Comparison of ENCODE assay signal across 25 cellular contexts in the genomic region with DNA sequence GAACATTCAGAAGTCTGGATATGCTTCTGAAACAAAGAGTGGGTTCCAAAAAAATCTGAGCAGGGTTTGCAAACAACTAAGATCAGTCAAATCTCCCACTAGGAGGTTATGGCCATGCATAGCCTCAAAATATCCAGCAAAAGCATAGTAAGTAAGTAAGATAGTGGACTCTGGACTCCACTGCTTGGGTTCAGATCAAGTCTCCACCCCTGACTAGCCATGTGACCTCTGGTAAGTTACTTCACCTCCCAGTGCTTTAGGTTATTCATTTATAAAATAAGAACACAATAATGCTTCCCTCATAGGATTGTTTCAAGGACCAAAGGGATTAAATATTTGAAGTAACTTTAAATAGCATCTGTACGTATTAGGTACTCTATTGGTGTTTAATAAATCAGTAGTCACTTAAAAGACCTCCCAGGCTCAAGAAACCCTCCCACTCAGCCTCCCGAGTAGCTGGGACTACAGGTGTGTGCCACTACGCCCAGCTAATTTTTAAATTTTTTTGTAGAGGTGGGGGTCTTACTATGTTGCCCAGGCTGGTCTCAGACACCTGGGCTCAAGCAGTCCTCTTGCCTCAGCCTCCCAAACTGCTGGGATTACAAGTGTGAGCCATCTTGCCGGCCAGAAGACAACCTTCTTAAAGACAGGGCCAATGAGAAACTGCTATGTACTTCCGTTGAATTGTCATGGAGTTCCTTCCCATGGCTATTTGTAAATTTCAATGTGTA.
A peak's percentile ranks its signal among the peaks of the same experiment; 100 is the strongest.
DNase-seq lines count a peak whose midpoint lies in the region; ATAC-seq, FAIRE-seq and TF ChIP-seq lines count a peak whose summit lies in the region.
"Had no signal": no experiment of that assay in that cellular context is flagged by ENCODE, and none has a peak within 500 bp of the region (broad histone marks: within the 10 kb centered on the region; RNA-seq: fewer than 3 reads in every experiment).

No MANE protein-coding gene starts in this region.

- no peaks in the 10 kb centered on the region for H3K9me3 ChIP-seq in liver (ENCODE audit: control insufficient read depth in 4 of 4, low read length in 3 of 4)
- H3K9me3 ChIP-seq in small intestine (ENCODE audit: control insufficient read depth, low read depth), result no peaks in the 10 kb centered on the region
- peaks cover 0 to 12% (median 3%) of the 10 kb centered on the region in 12 donors for H3K9me3 ChIP-seq in heart left ventricle
- H3K9me3 ChIP-seq: HAP-1, uterus had no signal

- peak overlapping the region in 1 of 2 donors; percentile 17 for H3K9ac ChIP-seq in liver (ENCODE audit: low read depth in 1 of 2, low read length in 2 of 2)

- TF ChIP-seq RAD21 in liver (IDR thresholded peaks at IDR 0.05), result peak; percentile 43 to 61

- TF ChIP-seq CTCF in choroid plexus epithelial cell (conservative IDR thresholded peaks at IDR 0.05; ENCODE audit: low read depth, low read length) (no peak), liver (IDR thresholded peaks at IDR 0.05; ENCODE audit: low read depth, low read length, missing input control) (no peak), heart left ventricle (IDR thresholded peaks at IDR 0.05) (no peak)

- no peak for TF ChIP-seq POLR2A in heart left ventricle (IDR thresholded peaks at IDR 0.05)

- H3K4me1 ChIP-seq in liver (ENCODE audit: control insufficient read depth in 4 of 4, insufficient read depth in 4 of 4, low read length in 3 of 4) (peaks cover 1 to 43% (median 37%) of the 10 kb centered on the region in 4 donors), small intestine (ENCODE audit: control insufficient read depth in 2 of 2, insufficient read depth in 1 of 2, low read depth in 1 of 2, low read length in 1 of 2) (no peaks in the 10 kb centered on the region), heart left ventricle (peaks cover 0 to 10% (median 0%) of the 10 kb centered on the region in 12 donors)
- H3K4me1 ChIP-seq: uterus had no signal

- no peak for ATAC-seq in heart left ventricle
- no peak for ATAC-seq in GM19455 (IDR thresholded peaks at IDR 0.05; ENCODE audit: unreplicated experiment)

- no peaks in the 10 kb centered on the region for H3K36me3 ChIP-seq in liver (ENCODE audit: control insufficient read depth in 4 of 4, insufficient read depth in 3 of 4, low read depth in 1 of 4, low read length in 3 of 4)
- no peaks in the 10 kb centered on the region for H3K36me3 ChIP-seq in small intestine (ENCODE audit: control insufficient read depth in 2 of 2, insufficient read depth in 2 of 2, low read length in 2 of 2)
- no peaks in the 10 kb centered on the region for H3K36me3 ChIP-seq in heart left ventricle
- H3K36me3 ChIP-seq: HAP-1, uterus had no signal

- FAIRE-seq in small intestine (lab: Jason Lieb, UNC), result no peak

- DNase-seq in HuH-7 (ENCODE audit: low spot score), result peak; percentile 55
- peak; percentile 18 for DNase-seq in choroid plexus epithelial cell (ENCODE audit: low read depth)
- peak; percentile 34 for DNase-seq in small intestine
- no peak for DNase-seq in head of caudate nucleus
- no peak for DNase-seq in heart left ventricle
- DNase-seq in NCI-H446 (lab: John Stamatoyannopoulos, UW), result no peak
- DNase-seq: activated CD4-positive, alpha-beta T cell treated with anti-CD3 and anti-CD28 coated beads, Interleukin-2, amount 50 U/mL, for 48 hours; activated CD4-positive, CD25-positive, alpha-beta regulatory T cell; activated effector memory CD4-positive, alpha-beta T cell treated with Interleukin-2 at 50 U/mL for 16 hours; activated naive CD8-positive, alpha-beta T cell treated with anti-CD3 and anti-CD28 coated beads for 36 hours; effector memory CD4-positive, alpha-beta T cell; islet precursor cell; NCI-H146; NCI-H510A; NK-92 treated with Interleukin-12 subunit alpha and Interleukin-12 subunit beta, amount 100 ng/mL, for 24 hours; nucleus accumbens; retina; SHP77; stimulated activated CD4-positive, alpha-beta T cell treated with anti-CD3 and anti-CD28 coated beads, Interleukin-12 subunit alpha, Interleukin-12 subunit beta, amount 100 ng/mL, for 4 hours; stimulated activated CD4-positive, alpha-beta T cell treated with anti-CD3 and anti-CD28 coated beads, Interleukin-4, amount 100 ng/mL, for 4 hours; stimulated activated naive CD4-positive, alpha-beta T cell; uterus had no signal

- intact Hi-C loops in head of caudate nucleus (cut with DNase I), result no loop called here
- intact Hi-C loops in heart left ventricle (cut with DNase I), result no loop called here

- H3K4me3 ChIP-seq in choroid plexus epithelial cell (ENCODE audit: low read depth, low read length), result no peak overlapping the region
- no peak overlapping the region for H3K4me3 ChIP-seq in liver (ENCODE audit: low read depth in 1 of 3, low read length in 3 of 3)
- no peak overlapping the region for H3K4me3 ChIP-seq in small intestine (ENCODE audit: low read depth in 1 of 2, low read length in 2 of 2)
- H3K4me3 ChIP-seq in heart left ventricle, result no peak overlapping the region
- H3K4me3 ChIP-seq: HAP-1, uterus had no signal

- H3K27me3 ChIP-seq in liver (ENCODE audit: control insufficient read depth in 4 of 4, insufficient read depth in 4 of 4, low read length in 3 of 4) (no peaks in the 10 kb centered on the region), small intestine (ENCODE audit: control insufficient read depth in 2 of 2, insufficient read depth in 2 of 2, low read length in 2 of 2) (no peaks in the 10 kb centered on the region), heart left ventricle (no peaks in the 10 kb centered on the region)
- H3K27me3 ChIP-seq: uterus had no signal

- 64% methylated on average over 5 of the region's 5 CpGs for WGBS in liver
- 80 to 87% (median 82%) methylated on average over 5 of the region's 5 CpGs for WGBS in small intestine, 3 donors
- 87 to 95% (median 92%) methylated on average over 5 of the region's 5 CpGs for WGBS in heart left ventricle, 4 donors

- H3K27ac ChIP-seq in liver (ENCODE audit: low read depth in 1 of 2, low read length in 2 of 2), result peak overlapping the region; percentile 84 to 96
- no peak overlapping the region for H3K27ac ChIP-seq in small intestine (ENCODE audit: low read depth in 1 of 2, low read length in 1 of 2)
- H3K27ac ChIP-seq in heart left ventricle, result peak overlapping the region in 1 of 12 donors; percentile 27
- H3K27ac ChIP-seq: uterus had no signal

TF ChIP-seq in liver, 16 proteins besides CTCF, POLR2A, EP300 and RAD21 (continues in another document):
- TF ChIP-seq MAX (IDR thresholded peaks at IDR 0.05), result peak; percentile 50
- TF ChIP-seq YY1 (IDR thresholded peaks at IDR 0.05), result no peak
- peak; percentile 80 to 85 for TF ChIP-seq JUND (IDR thresholded peaks at IDR 0.05)
- TF ChIP-seq, protein P1, sequence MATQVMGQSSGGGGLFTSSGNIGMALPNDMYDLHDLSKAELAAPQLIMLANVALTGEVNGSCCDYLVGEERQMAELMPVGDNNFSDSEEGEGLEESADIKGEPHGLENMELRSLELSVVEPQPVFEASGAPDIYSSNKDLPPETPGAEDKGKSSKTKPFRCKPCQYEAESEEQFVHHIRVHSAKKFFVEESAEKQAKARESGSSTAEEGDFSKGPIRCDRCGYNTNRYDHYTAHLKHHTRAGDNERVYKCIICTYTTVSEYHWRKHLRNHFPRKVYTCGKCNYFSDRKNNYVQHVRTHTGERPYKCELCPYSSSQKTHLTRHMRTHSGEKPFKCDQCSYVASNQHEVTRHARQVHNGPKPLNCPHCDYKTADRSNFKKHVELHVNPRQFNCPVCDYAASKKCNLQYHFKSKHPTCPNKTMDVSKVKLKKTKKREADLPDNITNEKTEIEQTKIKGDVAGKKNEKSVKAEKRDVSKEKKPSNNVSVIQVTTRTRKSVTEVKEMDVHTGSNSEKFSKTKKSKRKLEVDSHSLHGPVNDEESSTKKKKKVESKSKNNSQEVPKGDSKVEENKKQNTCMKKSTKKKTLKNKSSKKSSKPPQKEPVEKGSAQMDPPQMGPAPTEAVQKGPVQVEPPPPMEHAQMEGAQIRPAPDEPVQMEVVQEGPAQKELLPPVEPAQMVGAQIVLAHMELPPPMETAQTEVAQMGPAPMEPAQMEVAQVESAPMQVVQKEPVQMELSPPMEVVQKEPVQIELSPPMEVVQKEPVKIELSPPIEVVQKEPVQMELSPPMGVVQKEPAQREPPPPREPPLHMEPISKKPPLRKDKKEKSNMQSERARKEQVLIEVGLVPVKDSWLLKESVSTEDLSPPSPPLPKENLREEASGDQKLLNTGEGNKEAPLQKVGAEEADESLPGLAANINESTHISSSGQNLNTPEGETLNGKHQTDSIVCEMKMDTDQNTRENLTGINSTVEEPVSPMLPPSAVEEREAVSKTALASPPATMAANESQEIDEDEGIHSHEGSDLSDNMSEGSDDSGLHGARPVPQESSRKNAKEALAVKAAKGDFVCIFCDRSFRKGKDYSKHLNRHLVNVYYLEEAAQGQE (IDR thresholded peaks at IDR 0.05), result peak; percentile 67
- TF ChIP-seq HNF4G (IDR thresholded peaks at IDR 0.05), result peak; percentile 95
- TF ChIP-seq, protein P2, sequence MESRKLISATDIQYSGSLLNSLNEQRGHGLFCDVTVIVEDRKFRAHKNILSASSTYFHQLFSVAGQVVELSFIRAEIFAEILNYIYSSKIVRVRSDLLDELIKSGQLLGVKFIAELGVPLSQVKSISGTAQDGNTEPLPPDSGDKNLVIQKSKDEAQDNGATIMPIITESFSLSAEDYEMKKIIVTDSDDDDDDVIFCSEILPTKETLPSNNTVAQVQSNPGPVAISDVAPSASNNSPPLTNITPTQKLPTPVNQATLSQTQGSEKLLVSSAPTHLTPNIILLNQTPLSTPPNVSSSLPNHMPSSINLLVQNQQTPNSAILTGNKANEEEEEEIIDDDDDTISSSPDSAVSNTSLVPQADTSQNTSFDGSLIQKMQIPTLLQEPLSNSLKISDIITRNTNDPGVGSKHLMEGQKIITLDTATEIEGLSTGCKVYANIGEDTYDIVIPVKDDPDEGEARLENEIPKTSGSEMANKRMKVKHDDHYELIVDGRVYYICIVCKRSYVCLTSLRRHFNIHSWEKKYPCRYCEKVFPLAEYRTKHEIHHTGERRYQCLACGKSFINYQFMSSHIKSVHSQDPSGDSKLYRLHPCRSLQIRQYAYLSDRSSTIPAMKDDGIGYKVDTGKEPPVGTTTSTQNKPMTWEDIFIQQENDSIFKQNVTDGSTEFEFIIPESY (IDR thresholded peaks at IDR 0.05), result peak; percentile 47
- TF ChIP-seq SP1 (IDR thresholded peaks at IDR 0.05), result peak; percentile 94
- peak; percentile 66 for TF ChIP-seq FOXA1 (IDR thresholded peaks at IDR 0.05)
- TF ChIP-seq GABPA (IDR thresholded peaks at IDR 0.05 in 1 of 2, conservative IDR thresholded peaks at IDR 0.05 in 1 of 2), result no peak
- TF ChIP-seq, protein P3, sequence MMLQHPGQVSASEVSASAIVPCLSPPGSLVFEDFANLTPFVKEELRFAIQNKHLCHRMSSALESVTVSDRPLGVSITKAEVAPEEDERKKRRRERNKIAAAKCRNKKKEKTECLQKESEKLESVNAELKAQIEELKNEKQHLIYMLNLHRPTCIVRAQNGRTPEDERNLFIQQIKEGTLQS (IDR thresholded peaks at IDR 0.05), result peak; percentile 51
- TF ChIP-seq FOXA2 (IDR thresholded peaks at IDR 0.05), result peak; percentile 45
- TF ChIP-seq RXRA (IDR thresholded peaks at IDR 0.05), result peak; percentile 74 to 82
- TF ChIP-seq HNF4A (conservative IDR thresholded peaks at IDR 0.05), result peak; percentile 97 to 99

Comparison
In these comparisons a context has a peak if more than half of its experiments do, and no peak if none do; other contexts are left out.
1. DNase-seq: peak in HuH-7 (single experiment), choroid plexus epithelial cell (single experiment) and small intestine (single experiment); none in head of caudate nucleus (0 of 42), heart left ventricle (0 of 5) and NCI-H446 (0 of 2).
2. H3K27ac ChIP-seq: peak in liver (2 of 2); none in small intestine (0 of 2).